In the genomic region with DNA sequence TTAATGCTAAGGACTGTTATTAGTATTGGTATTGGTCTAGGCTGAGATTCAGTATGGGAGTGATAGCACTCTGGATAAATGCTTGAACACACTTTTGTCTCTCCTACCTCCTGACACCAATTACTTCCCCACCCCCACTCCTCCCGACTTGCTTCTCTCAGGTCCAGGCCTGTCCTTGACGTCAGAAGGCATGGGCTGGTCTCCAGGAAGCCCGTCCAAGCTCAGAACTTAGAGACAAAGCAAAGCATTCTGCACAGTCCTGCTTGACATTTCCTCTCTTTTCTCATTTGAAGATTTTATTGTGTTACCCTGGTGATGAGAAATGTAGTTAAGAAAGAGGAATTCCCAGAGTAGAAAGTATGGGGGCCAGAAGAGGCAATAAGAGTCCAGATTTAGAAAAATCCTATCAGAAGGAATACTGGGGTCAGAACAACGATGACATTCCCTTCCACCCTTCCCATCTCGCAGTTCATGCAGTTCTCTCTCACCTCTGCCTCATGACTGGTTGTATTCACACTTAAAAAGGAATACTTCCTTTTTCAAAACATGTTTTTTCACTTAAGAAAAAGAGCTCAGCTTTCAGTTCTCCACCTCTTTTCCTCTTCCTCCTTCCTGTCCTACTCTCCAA, we compare ENCODE assay signal across 10 cellular contexts. TPM values are rescaled to one million over a fixed set of nuclear protein-coding genes. Genes with fewer than 3 reads are reported as not detected.
DNase-seq lines count a peak whose midpoint lies in the region; ATAC-seq and TF ChIP-seq lines count a peak whose summit lies in the region.
"Had no signal": no experiment of that assay in that cellular context is flagged by ENCODE, and none has a peak within 500 bp of the region (broad histone marks: within the 10 kb centered on the region; RNA-seq: fewer than 3 reads in every experiment).

No MANE protein-coding gene starts in this region.

- peaks cover 5% of the 10 kb centered on the region for H3K27me3 Mint-ChIP-seq in GM23338 (ENCODE audit: insufficient read depth, low read depth, poor library complexity)

- CTCF ChIA-PET in HEK293 (lab: Yijun Ruan, JAX) = interaction anchor here (0.6 to 1.6 kb wide), 4 partner anchors 9 to 174 kb away, joined by 3 to 6 read pairs (median 3); no protein-coding TSS in a partner anchor

- no peaks in the 10 kb centered on the region for H3F3A ChIP-seq in GM23338 (replicated peaks; ENCODE audit: low read depth)

- H3K9me3 Mint-ChIP-seq in GM23338 = no peaks in the 10 kb centered on the region

- H4K20me1 ChIP-seq in hepatocyte (ENCODE audit: insufficient read depth, poor library complexity, severe bottlenecking) = no peaks in the 10 kb centered on the region
- no peaks in the 10 kb centered on the region for H4K20me1 ChIP-seq in GM23338 (replicated peaks; ENCODE audit: insufficient read depth)

- H3K4me1 Mint-ChIP-seq in GM23338 = peaks cover 10% of the 10 kb centered on the region; the same call in 2 of the 3 replicates

- no peak overlapping the region for H3K4me3 Mint-ChIP-seq in GM23338

- H3K27ac ChIP-seq in HEK293 (ENCODE audit: extremely low read depth, low read depth, low read length) = no peak overlapping the region
- peak overlapping the region; percentile 79 to 86 for H3K27ac ChIP-seq in breast epithelium
- peak overlapping the region; percentile 27 for H3K27ac ChIP-seq in hepatocyte
- peak overlapping the region; percentile 36 to 42 for H3K27ac ChIP-seq in prostate gland
- no peak overlapping the region for H3K27ac ChIP-seq in GM23338 (ENCODE audit: low read depth)
- H3K27ac ChIP-seq: SK-N-MC had no signal

- peak; percentile 63 to 90 for DNase-seq in breast epithelium (ENCODE audit: low spot score in 2 of 2)
- peak; percentile 44 for DNase-seq in hepatocyte (ENCODE audit: low spot score)
- DNase-seq in prostate gland (ENCODE audit: low spot score) = peak; percentile 93
- DNase-seq in GM23338 (ENCODE audit: low spot score) = no peak
- no peak for DNase-seq in HCEC 1CT
- DNase-seq in NCI-H1436 (lab: John Stamatoyannopoulos, UW) = no peak
- no peak for DNase-seq in stimulated activated CD4-positive, alpha-beta T cell treated with anti-CD3 and anti-CD28 coated beads, Interleukin-4, amount 100 ng/mL, for 4 hours
- DNase-seq: NCI-H1092 treated with DMSO at 0.1 percent for 48 hours had no signal

- H3K36me3 Mint-ChIP-seq in GM23338 (ENCODE audit: low read depth) = no peaks in the 10 kb centered on the region

- POLR2A ChIA-PET in HEK293 (lab: Yijun Ruan, JAX) = no interaction called here

- H3K9me3 ChIP-seq in HEK293 (ENCODE audit: control insufficient read depth, insufficient read depth, low read depth, low read length) (no peaks in the 10 kb centered on the region), breast epithelium (no peaks in the 10 kb centered on the region), hepatocyte (ENCODE audit: low read depth) (no peaks in the 10 kb centered on the region), prostate gland (no peaks in the 10 kb centered on the region)

- H3K79me2 ChIP-seq in hepatocyte = no peaks in the 10 kb centered on the region
- no peaks in the 10 kb centered on the region for H3K79me2 ChIP-seq in GM23338 (replicated peaks; ENCODE audit: insufficient read depth)

- H3K27me3 ChIP-seq in breast epithelium (no peaks in the 10 kb centered on the region), hepatocyte (no peaks in the 10 kb centered on the region), prostate gland (replicated peaks; ENCODE audit: insufficient read depth) (no peaks in the 10 kb centered on the region), GM23338 (ENCODE audit: insufficient read depth) (no peaks in the 10 kb centered on the region)

- H2AFZ ChIP-seq in hepatocyte (peak overlapping the region; percentile 49), GM23338 (no peak overlapping the region)

- H3K27ac Mint-ChIP-seq in GM23338 = no peak overlapping the region

- TF ChIP-seq POLR2A in breast epithelium (IDR thresholded peaks at IDR 0.05) (no peak), prostate gland (IDR thresholded peaks at IDR 0.05) (no peak)

- TF ChIP-seq CTCF in HEK293 (tag by site-specific recombination; IDR thresholded peaks at IDR 0.05) (no peak), breast epithelium (IDR thresholded peaks at IDR 0.05) (no peak), hepatocyte (IDR thresholded peaks at IDR 0.05; ENCODE audit: poor library complexity) (no peak), prostate gland (IDR thresholded peaks at IDR 0.05) (no peak), GM23338 (conservative IDR thresholded peaks at IDR 0.05; ENCODE audit: low read depth in 2 of 2) (no peak)

- 50% methylated on average over 5 of the region's 5 CpGs for WGBS in hepatocyte (ENCODE audit: low lambda C conversion rate, missing lambda C conversion rate)
- WGBS in prostate gland = 2% methylated on average over 5 of the region's 5 CpGs

- no peaks in the 10 kb centered on the region for H3K4me1 ChIP-seq in HEK293 (ENCODE audit: control insufficient read depth, insufficient read depth, low read length)
- H3K4me1 ChIP-seq in breast epithelium = no peaks in the 10 kb centered on the region
- H3K4me1 ChIP-seq in hepatocyte (ENCODE audit: insufficient read depth) = no peaks in the 10 kb centered on the region
- no peaks in the 10 kb centered on the region for H3K4me1 ChIP-seq in prostate gland (replicated peaks)
- no peaks in the 10 kb centered on the region for H3K4me1 ChIP-seq in GM23338 (ENCODE audit: insufficient read depth)

- H3K36me3 ChIP-seq in HEK293 (ENCODE audit: control insufficient read depth in 2 of 2, insufficient read depth in 1 of 2, low read length in 2 of 2) = no peaks in the 10 kb centered on the region
- no peaks in the 10 kb centered on the region for H3K36me3 ChIP-seq in breast epithelium
- H3K36me3 ChIP-seq in hepatocyte (replicated peaks; ENCODE audit: insufficient read depth, low read depth) = no peaks in the 10 kb centered on the region
- H3K36me3 ChIP-seq in prostate gland = no peaks in the 10 kb centered on the region
- no peaks in the 10 kb centered on the region for H3K36me3 ChIP-seq in GM23338 (ENCODE audit: insufficient read depth)

- no peak for ATAC-seq in GM23338

- H3K4me3 ChIP-seq in HEK293 (ENCODE audit: low read depth, low read length) (no peak overlapping the region), breast epithelium (peak overlapping the region in 1 of 3 donors; percentile 6), hepatocyte (no peak overlapping the region), prostate gland (no peak overlapping the region), GM23338 (no peak overlapping the region)
- H3K4me3 ChIP-seq: SK-N-MC had no signal

- peak overlapping the region; percentile 23 for H3K4me2 ChIP-seq in hepatocyte
- H3K4me2 ChIP-seq in GM23338 = no peak overlapping the region

- no peaks in the 10 kb centered on the region for H3K9me2 ChIP-seq in hepatocyte (replicated peaks; ENCODE audit: insufficient read depth)
- H3K9me2 ChIP-seq in GM23338 (ENCODE audit: insufficient read depth) = peaks cover 4% of the 10 kb centered on the region; the same call in 1 of the 2 replicates

- intact Hi-C loops in breast epithelium (cut with DNase I; ENCODE audit: low total_unique reads) (no loop called here), prostate gland (cut with DNase I) (no loop called here)

TF ChIP-seq in HEK293, 187 proteins besides CTCF, POLR2A, EP300 and RAD21:
- no peak for TF ChIP-seq ZNF169 (tag by site-specific recombination; IDR thresholded peaks at IDR 0.05)
- 0 out of 2 replicates have a peak, but pooled peaks have one; percentile 12 for TF ChIP-seq ZNF629 (tag by site-specific recombination; IDR thresholded peaks at IDR 0.05)

TF ChIP-seq in GM23338, 12 proteins besides CTCF, POLR2A, EP300 and RAD21:
- TF ChIP-seq, protein P1, sequence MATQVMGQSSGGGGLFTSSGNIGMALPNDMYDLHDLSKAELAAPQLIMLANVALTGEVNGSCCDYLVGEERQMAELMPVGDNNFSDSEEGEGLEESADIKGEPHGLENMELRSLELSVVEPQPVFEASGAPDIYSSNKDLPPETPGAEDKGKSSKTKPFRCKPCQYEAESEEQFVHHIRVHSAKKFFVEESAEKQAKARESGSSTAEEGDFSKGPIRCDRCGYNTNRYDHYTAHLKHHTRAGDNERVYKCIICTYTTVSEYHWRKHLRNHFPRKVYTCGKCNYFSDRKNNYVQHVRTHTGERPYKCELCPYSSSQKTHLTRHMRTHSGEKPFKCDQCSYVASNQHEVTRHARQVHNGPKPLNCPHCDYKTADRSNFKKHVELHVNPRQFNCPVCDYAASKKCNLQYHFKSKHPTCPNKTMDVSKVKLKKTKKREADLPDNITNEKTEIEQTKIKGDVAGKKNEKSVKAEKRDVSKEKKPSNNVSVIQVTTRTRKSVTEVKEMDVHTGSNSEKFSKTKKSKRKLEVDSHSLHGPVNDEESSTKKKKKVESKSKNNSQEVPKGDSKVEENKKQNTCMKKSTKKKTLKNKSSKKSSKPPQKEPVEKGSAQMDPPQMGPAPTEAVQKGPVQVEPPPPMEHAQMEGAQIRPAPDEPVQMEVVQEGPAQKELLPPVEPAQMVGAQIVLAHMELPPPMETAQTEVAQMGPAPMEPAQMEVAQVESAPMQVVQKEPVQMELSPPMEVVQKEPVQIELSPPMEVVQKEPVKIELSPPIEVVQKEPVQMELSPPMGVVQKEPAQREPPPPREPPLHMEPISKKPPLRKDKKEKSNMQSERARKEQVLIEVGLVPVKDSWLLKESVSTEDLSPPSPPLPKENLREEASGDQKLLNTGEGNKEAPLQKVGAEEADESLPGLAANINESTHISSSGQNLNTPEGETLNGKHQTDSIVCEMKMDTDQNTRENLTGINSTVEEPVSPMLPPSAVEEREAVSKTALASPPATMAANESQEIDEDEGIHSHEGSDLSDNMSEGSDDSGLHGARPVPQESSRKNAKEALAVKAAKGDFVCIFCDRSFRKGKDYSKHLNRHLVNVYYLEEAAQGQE (IDR thresholded peaks at IDR 0.05; ENCODE audit: unreplicated experiment) = no peak
- TF ChIP-seq JUNB (IDR thresholded peaks at IDR 0.05; ENCODE audit: unreplicated experiment) (no peak), POLR2AphosphoS5 (IDR thresholded peaks at IDR 0.05; ENCODE audit: low read depth) (no peak), NANOG (IDR thresholded peaks at IDR 0.05; ENCODE audit: borderline replicate concordance) (no peak), EZH2phosphoT487 (IDR thresholded peaks at IDR 0.05; ENCODE audit: unreplicated experiment) (no peak), ZNF331 (CRISPR knock-in tag; IDR thresholded peaks at IDR 0.05; ENCODE audit: low read depth) (no peak)

RNA-seq across cellular contexts. Expression of gene FAM184A, which starts 18.3 kb away (rescaled TPM):
- total RNA-seq in breast epithelium = 10 to 100 TPM in 1 of 3 donors, 1 to 10 TPM in 2; 7.0 to 12.8 (median 7.5) TPM
- 7.4 and 14.1 TPM in 2 replicates for total RNA-seq in hepatocyte
- polyA plus RNA-seq in hepatocyte = 4.8 and 5.6 TPM in 2 replicates
- total RNA-seq in prostate gland = 1 to 10 TPM; 3.6 to 7.6 TPM
- total RNA-seq in GM23338 (2014; rRNA removed; shearing (Covaris generic)) = 8.3 and 18.6 TPM in 2 replicates
- polyA plus RNA-seq in GM23338 (2016; fragmentation: Nextera tagmentation; extraction: Ambion mirVana) = 10.6 and 13.7 TPM in 2 replicates

Comparison
In these comparisons a context has a peak if more than half of its experiments do, and no peak if none do; other contexts are left out.
1. H3K27ac ChIP-seq: peak in breast epithelium (2 of 2), hepatocyte (single experiment) and prostate gland (2 of 2); none in HEK293 (single experiment) and GM23338 (single experiment).
2. DNase-seq: peak in breast epithelium (2 of 2), hepatocyte (single experiment) and prostate gland (single experiment); none in GM23338 (single experiment), HCEC 1CT (single experiment), NCI-H1436 (single experiment) and stimulated activated CD4-positive, alpha-beta T cell treated with anti-CD3 and anti-CD28 coated beads, Interleukin-4, amount 100 ng/mL, for 4 hours (0 of 2).